ENCODE assay signal across 17 cellular contexts in the genomic region with DNA sequence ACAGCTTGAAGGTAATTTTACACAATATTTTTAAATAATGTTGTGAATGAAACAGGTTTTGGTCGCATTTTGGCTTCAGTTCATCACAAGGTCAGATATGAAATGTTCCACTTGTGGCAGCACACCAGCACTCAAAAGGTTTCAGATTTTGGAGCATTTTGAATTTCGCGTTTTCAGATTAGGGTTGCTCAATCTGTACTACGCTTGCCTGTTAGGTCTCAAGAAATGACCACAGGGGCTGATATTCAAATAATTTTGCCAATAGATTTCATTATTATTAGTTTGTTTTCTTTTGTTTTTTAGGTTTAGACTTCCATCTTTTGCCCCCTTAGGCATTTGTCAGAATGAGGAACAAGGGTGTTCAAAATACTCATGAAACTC. TPM values are rescaled to one million over a fixed set of nuclear protein-coding genes. Genes with fewer than 3 reads are reported as not detected.
A peak's percentile ranks its signal among the peaks of the same experiment; 100 is the strongest.
DNase-seq lines count a peak whose midpoint lies in the region; ATAC-seq and TF ChIP-seq lines count a peak whose summit lies in the region.
"Had no signal": no experiment of that assay in that cellular context is flagged by ENCODE, and none has a peak within 500 bp of the region (broad histone marks: within the 10 kb centered on the region; RNA-seq: fewer than 3 reads in every experiment).

No MANE protein-coding gene starts in this region.

- intact Hi-C loops in activated CD4-positive, alpha-beta T cell treated with anti-CD3 and anti-CD28 coated beads for 36 hours (cut with DNase I, micrococcal nuclease), result no loop called here
- intact Hi-C loops in upper lobe of right lung (cut with DNase I) (no loop called here), prostate gland (cut with DNase I) (no loop called here)

- no peak for DNase-seq in activated CD4-positive, alpha-beta T cell treated with anti-CD3 and anti-CD28 coated beads for 36 hours
- DNase-seq in activated CD4-positive, alpha-beta T cell treated with anti-CD3 and anti-CD28 coated beads for 4 hours, result no peak
- DNase-seq in GM12865 (ENCODE audit: low read depth), result peak; percentile 25
- DNase-seq in left lobe of liver (ENCODE audit: low spot score), result no peak
- DNase-seq in upper lobe of right lung, result no peak
- no peak for DNase-seq in prostate gland (ENCODE audit: low spot score)
- DNase-seq in activated gamma-delta T cell treated with Interleukin-2 at 50 U/mL for 16 hours, result no peak
- DNase-seq: 8988T; Calu3; CD4-positive, alpha-beta memory T cell; DMS79 treated with DMSO at 0.1 percent for 48 hours; GF-D8; HCEC 1CT had no signal

- ATAC-seq in activated CD4-positive, alpha-beta T cell treated with anti-CD3 and anti-CD28 coated beads for 36 hours, result no peak
- ATAC-seq in left lobe of liver (peak; percentile 31), upper lobe of right lung (peak; percentile 46)
- ATAC-seq: GM12878, GM23338 had no signal

- peak overlapping the region; percentile 31 for H3K27ac Mint-ChIP-seq in activated CD4-positive, alpha-beta T cell treated with anti-CD3 and anti-CD28 coated beads for 36 hours
- H3K27ac Mint-ChIP-seq: CD14-positive monocyte, GM23338 had no signal

- H3K4me1 ChIP-seq in upper lobe of right lung (peaks cover 22% of the 10 kb centered on the region), prostate gland (replicated peaks) (no peaks in the 10 kb centered on the region)

- no peak overlapping the region for H3K4me3 Mint-ChIP-seq in activated CD4-positive, alpha-beta T cell treated with anti-CD3 and anti-CD28 coated beads for 36 hours
- H3K4me3 Mint-ChIP-seq: CD14-positive monocyte; CD4-positive, alpha-beta memory T cell; GM23338 had no signal

- no peak for TF ChIP-seq CTCF in GM12865 (IDR thresholded peaks at IDR 0.05; ENCODE audit: insufficient read depth, low read depth, low read length, missing control alignments)
- no peak for TF ChIP-seq CTCF in upper lobe of right lung (IDR thresholded peaks at IDR 0.05)
- no peak for TF ChIP-seq CTCF in prostate gland (IDR thresholded peaks at IDR 0.05)

- peaks cover 63% of the 10 kb centered on the region for H3K36me3 Mint-ChIP-seq in activated CD4-positive, alpha-beta T cell treated with anti-CD3 and anti-CD28 coated beads for 36 hours (ENCODE audit: low read depth)

- POLR2A ChIA-PET in activated CD4-positive, alpha-beta T cell treated with anti-CD3 and anti-CD28 coated beads for 36 hours (lab: Charles Lee), result no interaction called here

- H3K4me3 ChIP-seq in GM12865 (ENCODE audit: low read depth, low read length) (no peak overlapping the region), upper lobe of right lung (no peak overlapping the region), prostate gland (no peak overlapping the region)
- H3K4me3 ChIP-seq: BLaER1, GM12878, GM23338 had no signal

- CTCF ChIA-PET in activated CD4-positive, alpha-beta T cell treated with anti-CD3 and anti-CD28 coated beads for 36 hours (lab: Charles Lee), result no interaction called here

- H3K9me3 ChIP-seq in upper lobe of right lung, result no peaks in the 10 kb centered on the region
- H3K9me3 ChIP-seq in prostate gland, result no peaks in the 10 kb centered on the region
- H3K9me3 ChIP-seq: BLaER1 had no signal

- peaks cover 23% of the 10 kb centered on the region for H3K4me1 Mint-ChIP-seq in activated CD4-positive, alpha-beta T cell treated with anti-CD3 and anti-CD28 coated beads for 36 hours
- H3K4me1 Mint-ChIP-seq: CD14-positive monocyte had no signal

- H3K27me3 Mint-ChIP-seq in activated CD4-positive, alpha-beta T cell treated with anti-CD3 and anti-CD28 coated beads for 36 hours, result no peaks in the 10 kb centered on the region
- H3K27me3 Mint-ChIP-seq: CD4-positive, alpha-beta memory T cell had no signal

- H3K9me3 Mint-ChIP-seq in activated CD4-positive, alpha-beta T cell treated with anti-CD3 and anti-CD28 coated beads for 36 hours (ENCODE audit: low read depth), result no peaks in the 10 kb centered on the region
- H3K9me3 Mint-ChIP-seq: CD4-positive, alpha-beta memory T cell; GM23338 had no signal

- H3K27me3 ChIP-seq in upper lobe of right lung, result no peaks in the 10 kb centered on the region
- H3K27me3 ChIP-seq in prostate gland (replicated peaks; ENCODE audit: insufficient read depth), result no peaks in the 10 kb centered on the region
- H3K27me3 ChIP-seq: BLaER1 had no signal

- no peak for TF ChIP-seq POLR2A in prostate gland (IDR thresholded peaks at IDR 0.05)

- H3K36me3 ChIP-seq in upper lobe of right lung (peaks cover 51% of the 10 kb centered on the region), prostate gland (peaks cover 0 to 9% of the 10 kb centered on the region in 2 donors)

- no peak overlapping the region for H3K27ac ChIP-seq in upper lobe of right lung
- H3K27ac ChIP-seq in prostate gland, result no peak overlapping the region
- H3K27ac ChIP-seq: BLaER1 had no signal

- WGBS in prostate gland, result 88% methylated on average over 4 of the region's 4 CpGs

RNA-seq across cellular contexts. Expression of gene DICER1, which starts 29.8 kb away (rescaled TPM):
- total RNA-seq in activated CD4-positive, alpha-beta T cell treated with anti-CD3 and anti-CD28 coated beads for 36 hours, result 10 to 100 TPM; 41.6 to 61.1 TPM
- total RNA-seq in left lobe of liver, result 35.2 TPM
- 71.1 TPM for total RNA-seq in upper lobe of right lung
- 10 to 100 TPM; 25.4 to 86.3 TPM for total RNA-seq in prostate gland
